Comparison of ENCODE assay signal across 1 cellular context in genomic region chr9:134189475-134190231, GRCh38.
A peak's percentile ranks its signal among the peaks of the same experiment; 100 is the strongest.
TF ChIP-seq lines count a peak whose summit lies in the region.

No MANE protein-coding gene starts in this region.

TF ChIP-seq in H1, 55 proteins besides CTCF, POLR2A, EP300 and RAD21:
- no peak for TF ChIP-seq MAFK (IDR thresholded peaks at IDR 0.05; ENCODE audit: low read depth, low read length)
- TF ChIP-seq JUN (IDR thresholded peaks at IDR 0.05; ENCODE audit: low read depth, low read length), result no peak
- TF ChIP-seq ATF2 (IDR thresholded peaks at IDR 0.05; ENCODE audit: low read length), result no peak
- no peak for TF ChIP-seq NRF1 (IDR thresholded peaks at IDR 0.05; ENCODE audit: low read depth, low read length)
- no peak for TF ChIP-seq CEBPB (IDR thresholded peaks at IDR 0.05; ENCODE audit: low read depth, low read length)
- no peak for TF ChIP-seq JUND (IDR thresholded peaks at IDR 0.05; ENCODE audit: low read length)
- TF ChIP-seq PHF8 (conservative IDR thresholded peaks at IDR 0.05; ENCODE audit: low read depth, low read length), result 0 out of 2 replicates have a peak, but pooled peaks have one; percentile 1
TF ChIP-seq in H1: peak in this region for 1.
